1 cellular context compared by ENCODE assay signal in genomic region chr2:170361359-170361936, GRCh38.
A peak's percentile ranks its signal among the peaks of the same experiment; 100 is the strongest.
TF ChIP-seq lines count a peak whose summit lies in the region.

No MANE protein-coding gene starts in this region.

TF ChIP-seq in K562, 482 proteins besides CTCF, POLR2A, EP300 and RAD21 (continued from another document):
- peak in 1 of 2 experiments; percentile 63; a peak in 1 of 4 replicates for TF ChIP-seq ARNT (IDR thresholded peaks at IDR 0.05)
- peak; percentile 54 for TF ChIP-seq HDAC3 (IDR thresholded peaks at IDR 0.05; ENCODE audit: borderline replicate concordance, partially characterized antibody)
- TF ChIP-seq ZNF197 (CRISPR knock-in tag; IDR thresholded peaks at IDR 0.05; ENCODE audit: low read depth) = 0 out of 2 replicates have a peak, but pooled peaks have one; percentile 13
- 0 out of 2 replicates have a peak, but pooled peaks have one; percentile 14 for TF ChIP-seq HOMEZ (CRISPR knock-in tag; IDR thresholded peaks at IDR 0.05)
- 0 out of 2 replicates have a peak, but pooled peaks have one; percentile 38 for TF ChIP-seq MYC (IDR thresholded peaks at IDR 0.05; ENCODE audit: low read depth, low read length)
- no peak for TF ChIP-seq MYC (CRISPR knock-in tag; IDR thresholded peaks at IDR 0.05; ENCODE audit: borderline replicate concordance, low read depth)
- TF ChIP-seq ZNF146 (CRISPR knock-in tag; IDR thresholded peaks at IDR 0.05; ENCODE audit: unreplicated experiment) = no peak
- peak; percentile 67 for TF ChIP-seq ZNF395 (CRISPR knock-in tag; IDR thresholded peaks at IDR 0.05)
- 0 out of 2 replicates have a peak, but pooled peaks have one; percentile 29 for TF ChIP-seq HEY1 (CRISPR knock-in tag; IDR thresholded peaks at IDR 0.05; ENCODE audit: borderline replicate concordance)
- peak; percentile 56; the same call in 1 of the 2 replicates for TF ChIP-seq RB1 (IDR thresholded peaks at IDR 0.05; ENCODE audit: low read depth)
- TF ChIP-seq TBL1XR1 (IDR thresholded peaks at IDR 0.05; ENCODE audit: low read length in 2 of 2) = peak in 1 of 2 experiments; percentile 62; a peak in 1 of 4 replicates
- no peak for TF ChIP-seq HOXB6 (CRISPR knock-in tag; IDR thresholded peaks at IDR 0.05; ENCODE audit: borderline replicate concordance)
- TF ChIP-seq MLLT1 (IDR thresholded peaks at IDR 0.05) = 0 out of 4 replicates have a peak, but pooled peaks of 1 of the 2 experiments have one; percentile 31
- no peak for TF ChIP-seq BCL6 (CRISPR knock-in tag; IDR thresholded peaks at IDR 0.05)
- TF ChIP-seq, protein P1, sequence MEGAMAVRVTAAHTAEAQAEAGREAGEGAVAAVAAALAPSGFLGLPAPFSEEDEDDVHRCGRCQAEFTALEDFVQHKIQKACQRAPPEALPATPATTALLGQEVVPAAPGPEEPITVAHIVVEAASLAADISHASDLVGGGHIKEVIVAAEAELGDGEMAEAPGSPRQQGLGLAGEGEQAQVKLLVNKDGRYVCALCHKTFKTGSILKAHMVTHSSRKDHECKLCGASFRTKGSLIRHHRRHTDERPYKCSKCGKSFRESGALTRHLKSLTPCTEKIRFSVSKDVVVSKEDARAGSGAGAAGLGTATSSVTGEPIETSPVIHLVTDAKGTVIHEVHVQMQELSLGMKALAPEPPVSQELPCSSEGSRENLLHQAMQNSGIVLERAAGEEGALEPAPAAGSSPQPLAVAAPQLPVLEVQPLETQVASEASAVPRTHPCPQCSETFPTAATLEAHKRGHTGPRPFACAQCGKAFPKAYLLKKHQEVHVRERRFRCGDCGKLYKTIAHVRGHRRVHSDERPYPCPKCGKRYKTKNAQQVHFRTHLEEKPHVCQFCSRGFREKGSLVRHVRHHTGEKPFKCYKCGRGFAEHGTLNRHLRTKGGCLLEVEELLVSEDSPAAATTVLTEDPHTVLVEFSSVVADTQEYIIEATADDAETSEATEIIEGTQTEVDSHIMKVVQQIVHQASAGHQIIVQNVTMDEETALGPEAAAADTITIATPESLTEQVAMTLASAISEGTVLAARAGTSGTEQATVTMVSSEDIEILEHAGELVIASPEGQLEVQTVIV (CRISPR knock-in tag; IDR thresholded peaks at IDR 0.05; ENCODE audit: borderline replicate concordance) = no peak
- TF ChIP-seq FOXJ2 (tag; IDR thresholded peaks at IDR 0.05) = peak; percentile 80; the same call in 1 of the 2 replicates
- 0 out of 2 replicates have a peak, but pooled peaks have one; percentile 1 for TF ChIP-seq RFX1 (IDR thresholded peaks at IDR 0.05)
- 0 out of 2 replicates have a peak, but pooled peaks have one; percentile 3 for TF ChIP-seq ZNF354B (CRISPR knock-in tag; IDR thresholded peaks at IDR 0.05)
- TF ChIP-seq, protein P2, sequence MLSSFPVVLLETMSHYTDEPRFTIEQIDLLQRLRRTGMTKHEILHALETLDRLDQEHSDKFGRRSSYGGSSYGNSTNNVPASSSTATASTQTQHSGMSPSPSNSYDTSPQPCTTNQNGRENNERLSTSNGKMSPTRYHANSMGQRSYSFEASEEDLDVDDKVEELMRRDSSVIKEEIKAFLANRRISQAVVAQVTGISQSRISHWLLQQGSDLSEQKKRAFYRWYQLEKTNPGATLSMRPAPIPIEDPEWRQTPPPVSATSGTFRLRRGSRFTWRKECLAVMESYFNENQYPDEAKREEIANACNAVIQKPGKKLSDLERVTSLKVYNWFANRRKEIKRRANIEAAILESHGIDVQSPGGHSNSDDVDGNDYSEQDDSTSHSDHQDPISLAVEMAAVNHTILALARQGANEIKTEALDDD (IDR thresholded peaks at IDR 0.05) = peak; percentile 3; the same call in 1 of the 2 replicates
- peak; percentile 94 for TF ChIP-seq HNRNPLL (IDR thresholded peaks at IDR 0.05; ENCODE audit: low read depth, low read length, poor library complexity, severe bottlenecking)
- no peak for TF ChIP-seq RFX7 (CRISPR knock-in tag; IDR thresholded peaks at IDR 0.05)
- peak; percentile 37; the same call in 1 of the 2 replicates for TF ChIP-seq NBN (IDR thresholded peaks at IDR 0.05; ENCODE audit: low read depth)
- 0 out of 2 replicates have a peak, but pooled peaks have one; percentile 13 for TF ChIP-seq ZNF449 (CRISPR knock-in tag; IDR thresholded peaks at IDR 0.05)
- TF ChIP-seq ZNF75A (CRISPR knock-in tag; IDR thresholded peaks at IDR 0.05) = no peak
- peak; percentile 41; the same call in 1 of the 2 replicates for TF ChIP-seq CTBP1 (IDR thresholded peaks at IDR 0.05; ENCODE audit: borderline replicate concordance)
- TF ChIP-seq SMARCE1 (IDR thresholded peaks at IDR 0.05) = peak; percentile 28; the same call in 1 of the 2 replicates
